ENCODE assay signal across 9 cellular contexts in the genomic region with DNA sequence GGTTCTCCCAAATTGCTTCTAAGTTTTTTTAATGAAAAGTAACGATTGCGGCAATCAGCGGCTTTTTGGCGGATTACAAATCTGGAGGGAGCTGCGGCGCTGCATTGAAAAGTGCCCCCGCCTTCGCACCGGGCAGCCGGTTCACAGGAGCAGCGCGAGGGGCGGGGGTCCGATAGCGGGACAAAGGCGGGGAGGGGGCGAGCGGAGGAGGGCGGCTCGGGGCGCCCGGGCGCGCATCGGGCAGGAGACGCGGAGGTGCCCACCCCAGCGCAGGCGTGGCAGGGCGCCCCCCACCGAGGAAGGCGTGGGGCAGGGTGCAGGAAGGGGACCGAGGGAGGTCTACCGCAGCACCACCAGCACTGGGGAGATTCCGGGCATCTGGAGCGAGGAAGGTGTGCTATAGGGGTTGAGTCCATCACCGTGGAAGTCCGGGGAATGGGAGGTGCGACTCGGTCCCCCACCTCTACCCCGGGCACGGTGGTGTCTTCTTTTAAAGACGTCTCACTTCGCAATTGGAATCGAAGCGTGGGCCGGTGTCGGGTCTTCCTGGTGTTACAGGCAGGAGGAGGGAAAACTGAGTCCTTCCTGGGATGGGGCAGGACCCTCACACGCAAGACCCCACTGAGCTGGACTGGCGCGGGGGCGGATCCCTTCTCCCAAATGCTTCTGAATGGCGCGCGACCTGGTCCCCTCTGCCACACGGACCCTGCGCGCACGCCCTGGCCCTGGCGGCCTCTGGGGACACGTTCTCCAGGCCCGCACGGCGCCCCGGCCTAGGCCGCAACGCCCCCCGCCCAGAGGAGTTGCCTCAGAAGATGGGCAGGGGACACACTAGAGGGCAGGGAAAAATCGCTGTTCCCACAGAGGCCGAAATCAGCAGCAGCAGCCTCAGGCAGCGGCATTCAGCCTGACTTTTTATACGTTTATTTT. TPM values are rescaled to one million over a fixed set of nuclear protein-coding genes. Genes with fewer than 3 reads are reported as not detected.
A peak's percentile ranks its signal among the peaks of the same experiment; 100 is the strongest.
DNase-seq lines count a peak whose midpoint lies in the region; ATAC-seq and TF ChIP-seq lines count a peak whose summit lies in the region.
"Had no signal": no experiment of that assay in that cellular context is flagged by ENCODE, and none has a peak within 500 bp of the region (broad histone marks: within the 10 kb centered on the region; RNA-seq: fewer than 3 reads in every experiment).

No MANE protein-coding gene starts in this region.

- H3K9me3 Mint-ChIP-seq in activated CD4-positive, alpha-beta memory T cell treated with anti-CD3 and anti-CD28 coated beads for 36 hours = no peaks in the 10 kb centered on the region

- intact Hi-C loops in activated CD4-positive, alpha-beta memory T cell treated with anti-CD3 and anti-CD28 coated beads for 36 hours (cut with micrococcal nuclease) = loop anchor here (2.0 to 5.0 kb wide), 3 partner anchors 13 to 143 kb away; a partner anchor contains a TSS
- intact Hi-C loops in esophagus squamous epithelium (cut with DNase I) (no loop called here), posterior vena cava (cut with DNase I) (loop anchor here in 1 of 2 donors (10.0 kb wide), 1 partner anchor 375 kb away; no protein-coding TSS in a partner anchor)

- POLR2A ChIA-PET in activated CD4-positive, alpha-beta memory T cell treated with anti-CD3 and anti-CD28 coated beads for 36 hours (lab: Charles Lee) = no interaction called here

- H3K27me3 Mint-ChIP-seq in activated CD4-positive, alpha-beta memory T cell treated with anti-CD3 and anti-CD28 coated beads for 36 hours = peaks cover 83% of the 10 kb centered on the region

- no peaks in the 10 kb centered on the region for H3K36me3 Mint-ChIP-seq in activated CD4-positive, alpha-beta memory T cell treated with anti-CD3 and anti-CD28 coated beads for 36 hours

- H3K27ac Mint-ChIP-seq in activated CD4-positive, alpha-beta memory T cell treated with anti-CD3 and anti-CD28 coated beads for 36 hours = no peak overlapping the region

- no peaks in the 10 kb centered on the region for H3K36me3 ChIP-seq in esophagus squamous epithelium

- H3K4me1 Mint-ChIP-seq in activated CD4-positive, alpha-beta memory T cell treated with anti-CD3 and anti-CD28 coated beads for 36 hours (ENCODE audit: low read depth) = peaks cover 43% of the 10 kb centered on the region

- peak; percentile 53 for DNase-seq in D341Med (ENCODE audit: low spot score)
- DNase-seq in activated CD4-positive, alpha-beta memory T cell treated with anti-CD3 and anti-CD28 coated beads for 36 hours = no peak
- DNase-seq in esophagus squamous epithelium (lab: John Stamatoyannopoulos, UW) = no peak
- peak; percentile 77 for DNase-seq in posterior vena cava (ENCODE audit: low spot score)

- TF ChIP-seq POLR2A in esophagus squamous epithelium (IDR thresholded peaks at IDR 0.05) = no peak

- 22 to 37% methylated on average over 26 to 39 of the region's 72 CpGs for WGBS in esophagus squamous epithelium, 2 donors

- no peak for TF ChIP-seq CTCF in esophagus squamous epithelium (IDR thresholded peaks at IDR 0.05)

- H3K4me1 ChIP-seq in esophagus squamous epithelium = peaks cover 32 to 52% (median 34%) of the 10 kb centered on the region in 3 donors

- no peak overlapping the region for H3K27ac ChIP-seq in esophagus squamous epithelium

- H3K4me3 ChIP-seq in esophagus squamous epithelium = peak overlapping the region; percentile 5 to 76 (median 59)

- H3K9me3 ChIP-seq in esophagus squamous epithelium = no peaks in the 10 kb centered on the region

- ATAC-seq in HG02852 (IDR thresholded peaks at IDR 0.05; ENCODE audit: unreplicated experiment) (no peak), HG03139 (IDR thresholded peaks at IDR 0.05; ENCODE audit: unreplicated experiment) (no peak), GM18861 (IDR thresholded peaks at IDR 0.05; ENCODE audit: unreplicated experiment) (no peak), HG02938 (IDR thresholded peaks at IDR 0.05; ENCODE audit: unreplicated experiment) (no peak)
- ATAC-seq: Panc1 had no signal

- CTCF ChIA-PET in activated CD4-positive, alpha-beta memory T cell treated with anti-CD3 and anti-CD28 coated beads for 36 hours (lab: Charles Lee) = interaction anchor here (0.6 kb wide), 1 partner anchor 326 kb away, joined by 3 read pairs; no protein-coding TSS in a partner anchor

- H3K27me3 ChIP-seq in esophagus squamous epithelium = peaks cover 12 to 100% (median 19%) of the 10 kb centered on the region in 4 donors

- H3K4me3 Mint-ChIP-seq in activated CD4-positive, alpha-beta memory T cell treated with anti-CD3 and anti-CD28 coated beads for 36 hours = peak overlapping the region; percentile 80

RNA-seq across cellular contexts. Expression of a gene that starts 44.9 kb away (rescaled TPM):
- total RNA-seq in activated CD4-positive, alpha-beta memory T cell treated with anti-CD3 and anti-CD28 coated beads for 36 hours = 10 to 100 TPM; 14.0 to 16.3 TPM
- total RNA-seq in esophagus squamous epithelium (10 to 100 TPM; 12.6 to 27.1 (median 14.7) TPM), posterior vena cava (100 to 1,000 TPM in 1 of 2 donors, 10 to 100 TPM in 1; 70.7 to 102 TPM)

RNA-seq across cellular contexts. Expression of a gene that starts 46.3 kb away (rescaled TPM):
- not detected for total RNA-seq in activated CD4-positive, alpha-beta memory T cell treated with anti-CD3 and anti-CD28 coated beads for 36 hours
- total RNA-seq in esophagus squamous epithelium (not detected), posterior vena cava (not detected)

Comparison
In these comparisons a context has a peak if more than half of its experiments do, and no peak if none do; other contexts are left out.
1. DNase-seq: peak in D341Med (single experiment) and posterior vena cava (single experiment); none in activated CD4-positive, alpha-beta memory T cell treated with anti-CD3 and anti-CD28 coated beads for 36 hours (single experiment) and esophagus squamous epithelium (single experiment).